8 cellular contexts compared by ENCODE assay signal in the genomic region with DNA sequence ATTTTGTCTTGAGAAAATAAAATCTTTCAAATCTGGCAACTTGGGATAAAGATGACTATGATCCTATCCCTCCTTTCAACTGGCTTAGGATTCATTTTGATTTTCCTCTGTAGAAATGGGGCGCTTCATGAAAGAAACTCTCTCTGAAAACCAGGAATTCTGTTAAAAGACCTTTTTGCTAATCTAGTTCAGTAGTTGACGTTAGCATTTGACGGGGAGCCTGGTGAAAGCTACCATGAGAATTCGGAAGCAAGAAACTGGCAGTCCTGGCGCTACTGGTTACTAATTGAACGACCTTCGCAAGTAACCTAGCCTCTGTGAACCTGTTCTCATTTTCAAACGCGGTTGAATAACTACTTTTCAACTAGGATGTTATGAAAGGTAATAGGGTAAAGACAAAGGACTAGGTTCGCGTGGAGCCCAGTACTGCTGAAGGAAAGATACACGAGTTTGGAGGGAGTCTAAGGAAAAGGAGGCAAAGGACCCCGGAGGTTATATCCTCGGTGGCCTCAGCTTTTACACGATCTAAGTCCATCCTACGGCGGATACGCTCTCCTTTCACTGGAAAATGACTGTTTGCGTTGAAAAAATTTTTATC. TPM values are rescaled to one million over a fixed set of nuclear protein-coding genes. Genes with fewer than 3 reads are reported as not detected.
A peak's percentile ranks its signal among the peaks of the same experiment; 100 is the strongest.
DNase-seq lines count a peak whose midpoint lies in the region; ATAC-seq and TF ChIP-seq lines count a peak whose summit lies in the region.

No MANE protein-coding gene starts in this region.

- H3K4me1 ChIP-seq in DOHH2 (ENCODE audit: control insufficient read depth, low read length) = peaks cover 15% of the 10 kb centered on the region
- H3K4me1 ChIP-seq in lower lobe of right lung = peaks cover 9% of the 10 kb centered on the region
- peaks cover 10% of the 10 kb centered on the region for H3K4me1 ChIP-seq in upper lobe of right lung

- peak overlapping the region; percentile 92 for H3K4me3 ChIP-seq in DOHH2 (ENCODE audit: low read length)
- peak overlapping the region; percentile 70 for H3K4me3 ChIP-seq in lower lobe of right lung
- peak overlapping the region; percentile 73 for H3K4me3 ChIP-seq in upper lobe of right lung

- H4K20me1 ChIP-seq in DOHH2 (ENCODE audit: control insufficient read depth, insufficient read depth, low read depth, low read length) = no peaks in the 10 kb centered on the region

- H3K27ac ChIP-seq in DOHH2 (ENCODE audit: low read depth, low read length) = peak overlapping the region; percentile 60; the same call in 1 of the 2 replicates
- peak overlapping the region; percentile 91 for H3K27ac ChIP-seq in caudate nucleus (ENCODE audit: low read depth, low read length)
- H3K27ac ChIP-seq in lower lobe of right lung = peak overlapping the region; percentile 89
- H3K27ac ChIP-seq in upper lobe of right lung = peak overlapping the region; percentile 93

- no peaks in the 10 kb centered on the region for H3K9me2 ChIP-seq in DOHH2 (replicated peaks; ENCODE audit: control insufficient read depth, low read length)

- no peaks in the 10 kb centered on the region for H3F3A ChIP-seq in DOHH2 (ENCODE audit: control insufficient read depth, insufficient read depth)

- H3K4me2 ChIP-seq in DOHH2 (ENCODE audit: low read length) = peak overlapping the region; percentile 95

- H3K9me3 ChIP-seq in DOHH2 (ENCODE audit: control insufficient read depth, insufficient read depth, low read length) (no peaks in the 10 kb centered on the region), lower lobe of right lung (no peaks in the 10 kb centered on the region), upper lobe of right lung (no peaks in the 10 kb centered on the region)

- H3K27me3 ChIP-seq in DOHH2 (ENCODE audit: control insufficient read depth, low read length) = no peaks in the 10 kb centered on the region
- no peaks in the 10 kb centered on the region for H3K27me3 ChIP-seq in lower lobe of right lung (ENCODE audit: low read depth)
- no peaks in the 10 kb centered on the region for H3K27me3 ChIP-seq in upper lobe of right lung

- H3K36me3 ChIP-seq in DOHH2 (ENCODE audit: control insufficient read depth, low read length) (no peaks in the 10 kb centered on the region), lower lobe of right lung (peaks cover 14% of the 10 kb centered on the region), upper lobe of right lung (peaks cover 10% of the 10 kb centered on the region)

- H3K79me2 ChIP-seq in DOHH2 (ENCODE audit: control insufficient read depth, low read length) = peaks cover 3% of the 10 kb centered on the region

- ATAC-seq in GM21619 (IDR thresholded peaks at IDR 0.05; ENCODE audit: unreplicated experiment) (peak; percentile 6), lower lobe of right lung (peak in 1 of 2 donors; percentile 10), upper lobe of right lung (no peak)

- TF ChIP-seq CTCF in DOHH2 (IDR thresholded peaks at IDR 0.05; ENCODE audit: low read depth, low read length, poor library complexity, severe bottlenecking) (no peak), lower lobe of right lung (IDR thresholded peaks at IDR 0.05) (no peak), upper lobe of right lung (IDR thresholded peaks at IDR 0.05) (no peak)

- intact Hi-C loops in lower lobe of right lung (cut with DNase I) = no loop called here
- intact Hi-C loops in upper lobe of right lung (cut with DNase I) = no loop called here

- DNase-seq in MV-4-11 (lab: John Stamatoyannopoulos, UW) (peak; percentile 30), caudate nucleus (lab: John Stamatoyannopoulos, UW) (no peak), lower lobe of right lung (no peak), upper lobe of right lung (no peak), ureter (ENCODE audit: low spot score) (no peak), HuH-7.5 (ENCODE audit: low spot score) (no peak)

RNA-seq across cellular contexts. Expression of gene STK11IP, which starts 0.6 kb away (rescaled TPM):
- 31.8 TPM for total RNA-seq in lower lobe of right lung
- total RNA-seq in upper lobe of right lung = 25.7 TPM
- 39.5 TPM for total RNA-seq in ureter

RNA-seq across cellular contexts. Expression of gene INHA, which starts 24.9 kb away (rescaled TPM):
- not detected for total RNA-seq in lower lobe of right lung
- total RNA-seq in upper lobe of right lung = 0.43 TPM
- total RNA-seq in ureter = 0.78 TPM

RNA-seq across cellular contexts. Expression of gene OBSL1, which starts 25.7 kb away (rescaled TPM):
- total RNA-seq in lower lobe of right lung (49.4 TPM), upper lobe of right lung (72.8 TPM), ureter (89.1 TPM)

RNA-seq across cellular contexts. Expression of gene SLC4A3, which starts 30.4 kb away (rescaled TPM):
- total RNA-seq in lower lobe of right lung (1.0 TPM), upper lobe of right lung (2.9 TPM), ureter (12.2 TPM)

RNA-seq across cellular contexts. Expression of gene TMEM198, which starts 53.2 kb away (rescaled TPM):
- 1.4 TPM for total RNA-seq in lower lobe of right lung
- 2.9 TPM for total RNA-seq in upper lobe of right lung
- total RNA-seq in ureter = 6.0 TPM
